1 cellular context compared by ENCODE assay signal in genomic region chr6:53544500-53545308, GRCh38.
TF ChIP-seq lines count a peak whose summit lies in the region.

TSS of gene GCLC (minus strand) at chr6:53545101. CDS start at chr6:53544645, 456 bp downstream.

TF ChIP-seq in GM12878, 131 proteins besides CTCF, POLR2A, EP300 and RAD21 (continued from another document and continues in another):
- TF ChIP-seq NKRF (conservative IDR thresholded peaks at IDR 0.05) (peak; percentile 88), SREBF2 (IDR thresholded peaks at IDR 0.05; ENCODE audit: low read length) (no peak), JUNB (IDR thresholded peaks at IDR 0.05) (no peak), BMI1 (IDR thresholded peaks at IDR 0.05; ENCODE audit: borderline replicate concordance) (no peak), ZNF274 (IDR thresholded peaks at IDR 0.05; ENCODE audit: insufficient read depth, insufficient read length) (no peak), NR2C2 (IDR thresholded peaks at IDR 0.05; ENCODE audit: borderline replicate concordance, control insufficient read depth, insufficient read length, low read depth) (no peak), ZBTB40 (IDR thresholded peaks at IDR 0.05; ENCODE audit: borderline replicate concordance) (no peak), HSF1 (IDR thresholded peaks at IDR 0.05; ENCODE audit: low read depth, low read length) (no peak), ZBTB33 (IDR thresholded peaks at IDR 0.05) (no peak), CUX1 (IDR thresholded peaks at IDR 0.05; ENCODE audit: insufficient replicate concordance, low read depth, low read length) (no peak), ZNF24 (IDR thresholded peaks at IDR 0.05) (peak; percentile 69; the same call in 1 of the 2 replicates), POLR2AphosphoS2 (IDR thresholded peaks at IDR 0.05; ENCODE audit: low read depth, low read length) (no peak), KAT2A (conservative IDR thresholded peaks at IDR 0.05; ENCODE audit: control insufficient read depth, low read depth, low read length) (no peak), SIN3A (IDR thresholded peaks at IDR 0.05; ENCODE audit: low read depth, low read length) (peak; percentile 30; the same call in 1 of the 2 replicates), MXI1 (IDR thresholded peaks at IDR 0.05; ENCODE audit: low read depth, low read length) (no peak), TCF3 (IDR thresholded peaks at IDR 0.05; ENCODE audit: borderline replicate concordance, insufficient read depth, low read depth, low read length) (peak; percentile 57), IRF5 (IDR thresholded peaks at IDR 0.05; ENCODE audit: borderline replicate concordance) (no peak), E4F1 (IDR thresholded peaks at IDR 0.05; ENCODE audit: borderline replicate concordance, partially characterized antibody) (peak; percentile 69), ZNF384 (IDR thresholded peaks at IDR 0.05; ENCODE audit: borderline replicate concordance, low read depth, low read length) (no peak), CBFB (IDR thresholded peaks at IDR 0.05; ENCODE audit: low read depth) (0 out of 2 replicates have a peak, but pooled peaks have one; percentile 51), YY1 (IDR thresholded peaks at IDR 0.05; ENCODE audit: low read depth, low read length) (peak; percentile 89), SKIL (IDR thresholded peaks at IDR 0.05; ENCODE audit: low read depth, poor library complexity, severe bottlenecking) (no peak), ETV6 (conservative IDR thresholded peaks at IDR 0.05 in 1 of 2, IDR thresholded peaks at IDR 0.05 in 1 of 2; ENCODE audit: borderline replicate concordance in 1 of 2, low read depth in 1 of 2) (0 out of 4 replicates have a peak, but pooled peaks of 1 of the 2 experiments have one; percentile 24), WRNIP1 (IDR thresholded peaks at IDR 0.05; ENCODE audit: borderline replicate concordance, low read depth, low read length) (no peak), STAT1 (conservative IDR thresholded peaks at IDR 0.05) (no peak), TCF7 (IDR thresholded peaks at IDR 0.05; ENCODE audit: borderline replicate concordance) (no peak), ZNF217 (IDR thresholded peaks at IDR 0.05) (peak; percentile 94)
